ENCODE assay signal across 1 cellular context in genomic region chr4:6783111-6783981, GRCh38.
TF ChIP-seq lines count a peak whose summit lies in the region.

No MANE protein-coding gene starts in this region.

TF ChIP-seq in HCT116, 20 proteins besides CTCF, POLR2A, EP300 and RAD21 (continued from another document):
- TF ChIP-seq POLR2AphosphoS5 (IDR thresholded peaks at IDR 0.05; ENCODE audit: low read depth, low read length) = peak; percentile 78
- TF ChIP-seq CBX3 (IDR thresholded peaks at IDR 0.05; ENCODE audit: low read depth) = no peak
- TF ChIP-seq YY1 (IDR thresholded peaks at IDR 0.05; ENCODE audit: extremely low read depth, insufficient replicate concordance, low read depth, low read length) = no peak
- peak; percentile 11; the same call in 1 of the 2 replicates for TF ChIP-seq SIN3A (IDR thresholded peaks at IDR 0.05; ENCODE audit: low read depth)
- 0 out of 2 replicates have a peak, but pooled peaks have one; percentile 13 for TF ChIP-seq MAX (IDR thresholded peaks at IDR 0.05)
- no peak for TF ChIP-seq TCF7L2 (IDR thresholded peaks at IDR 0.05; ENCODE audit: borderline replicate concordance, extremely low read depth, insufficient read depth, insufficient read length)
- TF ChIP-seq SP1 (IDR thresholded peaks at IDR 0.05; ENCODE audit: low read depth) = no peak
